ENCODE assay signal across 1 cellular context in genomic region chr11:107697291-107697690, GRCh38.
TF ChIP-seq lines count a peak whose summit lies in the region.

No MANE protein-coding gene starts in this region.

TF ChIP-seq in IMR-90, 13 proteins besides CTCF, POLR2A, EP300 and RAD21 (continued from another document):
- TF ChIP-seq ELK1 (IDR thresholded peaks at IDR 0.05; ENCODE audit: borderline replicate concordance, low read depth, low read length) (no peak), SMC3 (IDR thresholded peaks at IDR 0.05; ENCODE audit: low read depth, low read length) (no peak), MXI1 (IDR thresholded peaks at IDR 0.05; ENCODE audit: borderline replicate concordance, low read depth, low read length) (no peak), USF2 (IDR thresholded peaks at IDR 0.05; ENCODE audit: low read depth, low read length) (no peak)
